Comparison of ENCODE assay signal across 8 cellular contexts in genomic region chr12:88334271-88334670, GRCh38.
A peak's percentile ranks its signal among the peaks of the same experiment; 100 is the strongest.
DNase-seq lines count a peak whose midpoint lies in the region; ATAC-seq and TF ChIP-seq lines count a peak whose summit lies in the region.

No MANE protein-coding gene starts in this region.

- H3K4me1 ChIP-seq in IMR-90 (ENCODE audit: control insufficient read depth, insufficient read depth, low read length) (peaks cover 3% of the 10 kb centered on the region; the same call in 1 of the 2 replicates), osteoblast (ENCODE audit: insufficient read depth, low read length) (peaks cover 21% of the 10 kb centered on the region)
- no peaks in the 10 kb centered on the region for H3K4me1 ChIP-seq in CD8-positive, alpha-beta memory T cell (ENCODE audit: insufficient read depth, low read length)

- H3K9ac ChIP-seq in IMR-90 (ENCODE audit: low read depth, low read length): peak overlapping the region; percentile 54; the same call in 1 of the 2 replicates

- H4K20me1 ChIP-seq in IMR-90 (ENCODE audit: insufficient read depth, low read length) (no peaks in the 10 kb centered on the region), osteoblast (ENCODE audit: insufficient read depth, low read length) (no peaks in the 10 kb centered on the region)

- H3K9me3 Mint-ChIP-seq in CD8-positive, alpha-beta memory T cell: peaks cover 0 to 2% (median 0%) of the 10 kb centered on the region in 5 donors

- H3K27ac ChIP-seq in IMR-90 (ENCODE audit: insufficient read depth, low read length) (peak overlapping the region; percentile 63), osteoblast (ENCODE audit: low read depth, low read length) (peak overlapping the region; percentile 85)
- H3K27ac ChIP-seq in CD8-positive, alpha-beta memory T cell (ENCODE audit: low read depth, low read length): no peak overlapping the region

- H4K5ac ChIP-seq in IMR-90 (ENCODE audit: low read depth, low read length): peak overlapping the region; percentile 60

- H3K9me1 ChIP-seq in IMR-90 (ENCODE audit: insufficient read depth, low read length): no peaks in the 10 kb centered on the region

- no peaks in the 10 kb centered on the region for H3K36me3 Mint-ChIP-seq in CD8-positive, alpha-beta memory T cell

- no CpG with 5 or more reads among the region's 3 CpGs for WGBS in IMR-90 (ENCODE audit: extremely low coverage in 2 of 2, insufficient read length in 1 of 2), 2 experiments

- peak overlapping the region; percentile 37; the same call in 1 of the 2 replicates for H3K4ac ChIP-seq in IMR-90 (ENCODE audit: low read depth, low read length)

- CTCF ChIA-PET in IMR-90 (lab: Yijun Ruan, JAX): interaction anchor here (0.6 kb wide), 1 partner anchor 59 kb away, joined by 5 read pairs; no protein-coding TSS in a partner anchor
- CTCF ChIA-PET in CD8-positive, alpha-beta memory T cell (lab: Charles Lee): no interaction called here

- H3K4me3 ChIP-seq in IMR-90 (ENCODE audit: insufficient read depth, low read depth, low read length) (no peak overlapping the region), astrocyte of the cerebellum (ENCODE audit: low read depth, low read length) (no peak overlapping the region), osteoblast (ENCODE audit: insufficient read depth, low read length) (peak overlapping the region; percentile 43)
- H3K4me3 ChIP-seq in CD8-positive, alpha-beta memory T cell (ENCODE audit: low read length): no peak overlapping the region

- dilution Hi-C loops in IMR-90 (cut with HindIII; ENCODE audit: low sequenced_read_pairs, unreplicated experiment): no loop called here

- no peak for TF ChIP-seq POLR2A in IMR-90 (IDR thresholded peaks at IDR 0.05; ENCODE audit: low read depth, low read length)

- H3K79me2 ChIP-seq in osteoblast (ENCODE audit: insufficient read depth, low read length): no peaks in the 10 kb centered on the region

- 0 out of 2 replicates have a peak overlapping the region, but pooled peaks have one; percentile 35 for H3K14ac ChIP-seq in IMR-90 (replicated peaks; ENCODE audit: low read depth, low read length)

- H3K36me3 ChIP-seq in IMR-90 (ENCODE audit: control insufficient read depth, insufficient read depth, low read length) (no peaks in the 10 kb centered on the region), osteoblast (ENCODE audit: insufficient read depth, low read length) (no peaks in the 10 kb centered on the region)
- no peaks in the 10 kb centered on the region for H3K36me3 ChIP-seq in CD8-positive, alpha-beta memory T cell (ENCODE audit: insufficient read depth, low read length)

- no peaks in the 10 kb centered on the region for H3K4me1 Mint-ChIP-seq in CD8-positive, alpha-beta memory T cell

- H2BK20ac ChIP-seq in IMR-90 (ENCODE audit: low read depth, low read length): peak overlapping the region; percentile 59; the same call in 1 of the 2 replicates

- H2BK5ac ChIP-seq in IMR-90 (ENCODE audit: low read depth, low read length, poor library complexity, severe bottlenecking): no peak overlapping the region

- no peak overlapping the region for H3K23ac ChIP-seq in IMR-90 (ENCODE audit: low read depth, low read length)

- H2BK120ac ChIP-seq in IMR-90 (ENCODE audit: low read depth, low read length): peak overlapping the region; percentile 54; the same call in 1 of the 2 replicates

- no peak overlapping the region for H4K8ac ChIP-seq in IMR-90 (ENCODE audit: low read depth in 2 of 2, low read length in 2 of 2)

- peak; percentile 74 for ATAC-seq in GM19463 (IDR thresholded peaks at IDR 0.05; ENCODE audit: unreplicated experiment)
- ATAC-seq in IMR-90 (ENCODE audit: low read depth): peak; percentile 60

- H2AK9ac ChIP-seq in IMR-90 (replicated peaks; ENCODE audit: low read depth, low read length, poor library complexity): no peak overlapping the region

- DNase-seq in IMR-90 (peak; percentile 63), astrocyte of the cerebellum (ENCODE audit: low read depth) (peak; percentile 13), osteoblast (ENCODE audit: insufficient read length, low spot score, missing footprints) (no peak), germinal center (ENCODE audit: low spot score) (no peak), T-helper 9 cell (no peak), NCI-H1105 treated with DMSO at 0.1 percent for 48 hours (lab: John Stamatoyannopoulos, UW) (no peak)
- no peak for DNase-seq in CD8-positive, alpha-beta memory T cell

- no peak overlapping the region for H3K4me3 Mint-ChIP-seq in CD8-positive, alpha-beta memory T cell

- H3K9me3 ChIP-seq in IMR-90 (ENCODE audit: control insufficient read depth, insufficient read depth, low read length) (no peaks in the 10 kb centered on the region), osteoblast (ENCODE audit: low read depth, low read length) (no peaks in the 10 kb centered on the region)
- no peaks in the 10 kb centered on the region for H3K9me3 ChIP-seq in CD8-positive, alpha-beta memory T cell (ENCODE audit: low read length)

- H3K4me2 ChIP-seq in IMR-90 (ENCODE audit: low read depth, low read length) (peak overlapping the region; percentile 59), osteoblast (ENCODE audit: insufficient read depth, low read length) (peak overlapping the region; percentile 75)

- TF ChIP-seq CTCF in IMR-90 (conservative IDR thresholded peaks at IDR 0.05; ENCODE audit: low read depth, low read length): no peak
- TF ChIP-seq CTCF in astrocyte of the cerebellum (IDR thresholded peaks at IDR 0.05; ENCODE audit: low read depth, low read length, missing control alignments): no peak
- TF ChIP-seq CTCF in osteoblast (IDR thresholded peaks at IDR 0.05; ENCODE audit: extremely low read depth, low read depth, low read length): no peak

- H3K27me3 ChIP-seq in IMR-90 (ENCODE audit: control insufficient read depth, insufficient read depth, low read length): no peaks in the 10 kb centered on the region
- H3K27me3 ChIP-seq in osteoblast (ENCODE audit: insufficient read depth, low read length): no peaks in the 10 kb centered on the region
- H3K27me3 ChIP-seq in CD8-positive, alpha-beta memory T cell (ENCODE audit: insufficient read depth, low read length, poor library complexity, severe bottlenecking): no peaks in the 10 kb centered on the region

- H3K27ac Mint-ChIP-seq in CD8-positive, alpha-beta memory T cell: no peak overlapping the region

- POLR2A ChIA-PET in IMR-90 (lab: Charles Lee; ENCODE audit: unreplicated experiment): interaction anchor here (0.7 kb wide), 1 partner anchor 9 kb away, joined by 4 read pairs; no protein-coding TSS in a partner anchor
- POLR2A ChIA-PET in CD8-positive, alpha-beta memory T cell (lab: Charles Lee): no interaction called here

- TF ChIP-seq RAD21 in IMR-90 (IDR thresholded peaks at IDR 0.05; ENCODE audit: low read length): no peak

- H2AFZ ChIP-seq in IMR-90 (replicated peaks; ENCODE audit: low read length, poor library complexity) (no peak overlapping the region), osteoblast (ENCODE audit: low read length) (peak overlapping the region; percentile 74)

- peak overlapping the region; percentile 67; the same call in 1 of the 2 replicates for H3K18ac ChIP-seq in IMR-90 (ENCODE audit: low read depth, low read length)

- BruUV-seq in IMR-90 (replicated peaks; lab: Mats Ljungman, UMichigan): no TSS peak

- no peaks in the 10 kb centered on the region for H3K27me3 Mint-ChIP-seq in CD8-positive, alpha-beta memory T cell

- H2AK5ac ChIP-seq in IMR-90 (ENCODE audit: low read depth, low read length): no peak overlapping the region

- peak overlapping the region; percentile 70; the same call in 1 of the 3 replicates for H2BK15ac ChIP-seq in IMR-90 (ENCODE audit: low read depth, low read length)

- in situ Hi-C loops in IMR-90 (cut with MboI; ENCODE audit: low sequenced_read_pairs) (no loop called here), astrocyte of the cerebellum (cut with HindIII; ENCODE audit: low sequenced_read_pairs) (no loop called here)

- intact Hi-C loops in IMR-90 (cut with micrococcal nuclease): loop anchor here (10.0 kb wide), 1 partner anchor 191 kb away; no protein-coding TSS in a partner anchor

- H3K56ac ChIP-seq in IMR-90 (ENCODE audit: extremely low read depth, insufficient read depth, low read length): no peak overlapping the region

- no peaks in the 10 kb centered on the region for H3K79me1 ChIP-seq in IMR-90 (ENCODE audit: low read depth in 1 of 2, low read length in 2 of 2)

- peak overlapping the region; percentile 16; the same call in 1 of the 2 replicates for H4K91ac ChIP-seq in IMR-90 (ENCODE audit: insufficient read depth, low read depth, low read length)

TF ChIP-seq in IMR-90, 13 proteins besides CTCF, POLR2A, EP300 and RAD21:
- no peak for TF ChIP-seq BHLHE40 (IDR thresholded peaks at IDR 0.05; ENCODE audit: low read depth, low read length)
- TF ChIP-seq MAZ (IDR thresholded peaks at IDR 0.05; ENCODE audit: borderline replicate concordance, low read depth, low read length): no peak
- no peak for TF ChIP-seq SMC3 (IDR thresholded peaks at IDR 0.05; ENCODE audit: low read depth, low read length)
- no peak for TF ChIP-seq FOS (IDR thresholded peaks at IDR 0.05; ENCODE audit: low read depth, low read length)
- TF ChIP-seq CHD1 (IDR thresholded peaks at IDR 0.05; ENCODE audit: low read depth, low read length): no peak
TF ChIP-seq in IMR-90: peak in this region for 0.

Comparison
In these comparisons a context has a peak if more than half of its experiments do, and no peak if none do; other contexts are left out.
1. DNase-seq: peak in IMR-90 (single experiment) and astrocyte of the cerebellum (single experiment); none in osteoblast (single experiment), germinal center (single experiment), CD8-positive, alpha-beta memory T cell (0 of 5), T-helper 9 cell (single experiment) and NCI-H1105 treated with DMSO at 0.1 percent for 48 hours (single experiment).